ENCODE assay signal across 1 cellular context in genomic region chr12:124993568-124994434, GRCh38.
A peak's percentile ranks its signal among the peaks of the same experiment; 100 is the strongest.
TF ChIP-seq lines count a peak whose summit lies in the region.

BRI3BP (plus strand) TSS chr12:124993645; CDS start chr12:124993791, 146 bp downstream.

TF ChIP-seq in GM12878, 131 proteins besides CTCF, POLR2A, EP300 and RAD21 (continued from another document and continues in another):
- TF ChIP-seq CEBPB (IDR thresholded peaks at IDR 0.05; ENCODE audit: borderline replicate concordance in 1 of 2, low read depth in 2 of 2, low read length in 2 of 2): no peak
- TF ChIP-seq GATAD2B (conservative IDR thresholded peaks at IDR 0.05; ENCODE audit: low read depth): peak; percentile 62
- no peak; the same call in 1 of the 2 replicates for TF ChIP-seq SIN3A (IDR thresholded peaks at IDR 0.05; ENCODE audit: low read depth, low read length)
- TF ChIP-seq TARDBP (IDR thresholded peaks at IDR 0.05; ENCODE audit: borderline replicate concordance): no peak
- TF ChIP-seq BCL11A (IDR thresholded peaks at IDR 0.05; ENCODE audit: low read depth, low read length): no peak
- TF ChIP-seq EGR1 (IDR thresholded peaks at IDR 0.05; ENCODE audit: borderline replicate concordance in 1 of 2, low read depth in 2 of 2, low read length in 2 of 2): peak in 1 of 2 experiments; percentile 76; a peak in 1 of 3 replicates
- no peak for TF ChIP-seq NR2C1 (IDR thresholded peaks at IDR 0.05)
- no peak for TF ChIP-seq GABPA (IDR thresholded peaks at IDR 0.05; ENCODE audit: low read depth)
- no peak for TF ChIP-seq E2F8 (IDR thresholded peaks at IDR 0.05; ENCODE audit: low read depth, partially characterized antibody)
- no peak for TF ChIP-seq RFX5 (IDR thresholded peaks at IDR 0.05; ENCODE audit: low read depth, low read length)
- no peak for TF ChIP-seq PKNOX1 (IDR thresholded peaks at IDR 0.05)
- TF ChIP-seq TCF12 (IDR thresholded peaks at IDR 0.05; ENCODE audit: low read depth, low read length): 0 out of 2 replicates have a peak, but pooled peaks have one; percentile 29
- no peak for TF ChIP-seq MYB (IDR thresholded peaks at IDR 0.05; ENCODE audit: borderline replicate concordance, low read depth, low read length)
- TF ChIP-seq ZNF274 (IDR thresholded peaks at IDR 0.05; ENCODE audit: insufficient read depth, insufficient read length): no peak
- TF ChIP-seq PML (IDR thresholded peaks at IDR 0.05; ENCODE audit: low read length): no peak
- TF ChIP-seq CEBPZ (IDR thresholded peaks at IDR 0.05; ENCODE audit: low read depth, low read length): no peak
- TF ChIP-seq REST (IDR thresholded peaks at IDR 0.05; ENCODE audit: low read depth, low read length): no peak
- no peak for TF ChIP-seq SPI1 (IDR thresholded peaks at IDR 0.05; ENCODE audit: borderline replicate concordance, insufficient read depth, low read depth, low read length)
- no peak for TF ChIP-seq ELK1 (IDR thresholded peaks at IDR 0.05; ENCODE audit: low read depth, low read length)
- no peak for TF ChIP-seq CHD2 (IDR thresholded peaks at IDR 0.05; ENCODE audit: borderline replicate concordance, low read depth, low read length)
- TF ChIP-seq LARP7 (IDR thresholded peaks at IDR 0.05): peak; percentile 78; the same call in 1 of the 2 replicates
- TF ChIP-seq JUND (IDR thresholded peaks at IDR 0.05; ENCODE audit: low read depth, low read length): no peak
- no peak for TF ChIP-seq ZNF622 (IDR thresholded peaks at IDR 0.05)
- no peak for TF ChIP-seq NFIC (IDR thresholded peaks at IDR 0.05; ENCODE audit: low read depth, low read length)
- no peak for TF ChIP-seq SMAD1 (IDR thresholded peaks at IDR 0.05; ENCODE audit: low read depth, partially characterized antibody)
- TF ChIP-seq HSF1 (IDR thresholded peaks at IDR 0.05; ENCODE audit: low read depth, low read length): no peak
- no peak for TF ChIP-seq EED (IDR thresholded peaks at IDR 0.05; ENCODE audit: low read depth)
- TF ChIP-seq SKIL (IDR thresholded peaks at IDR 0.05; ENCODE audit: low read depth, poor library complexity, severe bottlenecking): no peak
- TF ChIP-seq CREM (IDR thresholded peaks at IDR 0.05; ENCODE audit: low read depth): no peak
- peak; percentile 43; the same call in 1 of the 2 replicates for TF ChIP-seq NR2F1 (conservative IDR thresholded peaks at IDR 0.05)
- no peak for TF ChIP-seq BMI1 (IDR thresholded peaks at IDR 0.05; ENCODE audit: borderline replicate concordance)
- 0 out of 2 replicates have a peak, but pooled peaks have one; percentile 23 for TF ChIP-seq BACH1 (IDR thresholded peaks at IDR 0.05; ENCODE audit: borderline replicate concordance)
- TF ChIP-seq USF2 (IDR thresholded peaks at IDR 0.05; ENCODE audit: borderline replicate concordance, low read depth, low read length): no peak
- no peak for TF ChIP-seq ZBED1 (IDR thresholded peaks at IDR 0.05; ENCODE audit: borderline replicate concordance)
- no peak for TF ChIP-seq ATF2 (IDR thresholded peaks at IDR 0.05; ENCODE audit: low read length)
- TF ChIP-seq CBX3 (IDR thresholded peaks at IDR 0.05; ENCODE audit: borderline replicate concordance, low read depth): no peak
- no peak for TF ChIP-seq POU2F2 (IDR thresholded peaks at IDR 0.05; ENCODE audit: borderline replicate concordance, low read depth, low read length)
